10 cellular contexts compared by ENCODE assay signal in genomic region chr5:74895906-74896305, GRCh38. TPM values are rescaled to one million over a fixed set of nuclear protein-coding genes. Genes with fewer than 3 reads are reported as not detected.
A peak's percentile ranks its signal among the peaks of the same experiment; 100 is the strongest.
DNase-seq lines count a peak whose midpoint lies in the region; ATAC-seq and TF ChIP-seq lines count a peak whose summit lies in the region.
"Had no signal": no experiment of that assay in that cellular context is flagged by ENCODE, and none has a peak within 500 bp of the region (broad histone marks: within the 10 kb centered on the region; RNA-seq: fewer than 3 reads in every experiment).

No MANE protein-coding gene starts in this region.

- H3K4me1 Mint-ChIP-seq in natural killer cell = peaks cover 19 to 24% of the 10 kb centered on the region in 2 donors

- DNase-seq in HCEC 1CT = peak; percentile 11
- DNase-seq in anterior cingulate cortex (lab: John Stamatoyannopoulos, UW) = peak in 55 of 58 donors; percentile 5 to 89 (median 52)
- peak; percentile 59 for DNase-seq in right atrium auricular region (ENCODE audit: low spot score)
- DNase-seq in stomach = peak; percentile 75
- DNase-seq in foreskin melanocyte = no peak
- no peak for DNase-seq in natural killer cell

- intact Hi-C loops in stomach (cut with DNase I; ENCODE audit: low total_unique reads) = no loop called here
- intact Hi-C loops in natural killer cell (cut with micrococcal nuclease) = no loop called here

- H3K27ac Mint-ChIP-seq in natural killer cell = no peak overlapping the region

- no peak for ATAC-seq in HG03460 (IDR thresholded peaks at IDR 0.05; ENCODE audit: unreplicated experiment)
- no peak for ATAC-seq in HG03280 (IDR thresholded peaks at IDR 0.05; ENCODE audit: unreplicated experiment)
- ATAC-seq in natural killer cell = no peak

- no peaks in the 10 kb centered on the region for H3K27me3 Mint-ChIP-seq in natural killer cell (ENCODE audit: low read depth in 2 of 2)

- no peaks in the 10 kb centered on the region for H3K36me3 ChIP-seq in right atrium auricular region
- no peaks in the 10 kb centered on the region for H3K36me3 ChIP-seq in stomach

- no peak overlapping the region for H3K4me3 Mint-ChIP-seq in natural killer cell

- 36 to 51% (median 47%) methylated on average over 5 of the region's 5 CpGs for WGBS in stomach, 5 donors

- no peak for TF ChIP-seq POLR2A in stomach (IDR thresholded peaks at IDR 0.05)

- H3K4me1 ChIP-seq in right atrium auricular region (no peaks in the 10 kb centered on the region), stomach (peaks cover 0 to 8% (median 3%) of the 10 kb centered on the region in 4 donors)

- no peak for TF ChIP-seq EP300 in stomach (IDR thresholded peaks at IDR 0.05)

- TF ChIP-seq CTCF in right atrium auricular region (IDR thresholded peaks at IDR 0.05) (no peak), stomach (IDR thresholded peaks at IDR 0.05) (no peak), natural killer cell (IDR thresholded peaks at IDR 0.05) (no peak)

- H3K27me3 ChIP-seq in right atrium auricular region (no peaks in the 10 kb centered on the region), stomach (no peaks in the 10 kb centered on the region)

- H3K9me3 ChIP-seq in right atrium auricular region (peaks cover 0 to 4% of the 10 kb centered on the region in 2 donors), stomach (peaks cover 0 to 11% (median 9%) of the 10 kb centered on the region in 4 donors)

- H3K9me3 Mint-ChIP-seq in natural killer cell = peaks cover 0 to 2% of the 10 kb centered on the region in 2 donors

- H3K27ac ChIP-seq in right atrium auricular region = no peak overlapping the region
- H3K27ac ChIP-seq in stomach = no peak overlapping the region
- H3K27ac ChIP-seq: epithelial cell of prostate had no signal

- H3K4me3 ChIP-seq in right atrium auricular region = no peak overlapping the region
- no peak overlapping the region for H3K4me3 ChIP-seq in stomach
- H3K4me3 ChIP-seq: skin epidermis had no signal

- H3K36me3 Mint-ChIP-seq in natural killer cell = no peaks in the 10 kb centered on the region

RNA-seq across cellular contexts. Expression of gene FAM169A, which starts 29.7 kb away (rescaled TPM):
- total RNA-seq in right atrium auricular region (1 to 10 TPM; 4.2 to 5.0 TPM), stomach (10 to 100 TPM in 1 of 5 donors, 1 to 10 TPM in 2, under 1 TPM in 1, not detected in 1; under 0.01 to 11.2 (median 2.8) TPM), natural killer cell (10 to 100 TPM; 28.0 to 32.6 (median 28.6) TPM)
- under 1 TPM; 0.25 to 0.35 (median 0.31) TPM for polyA plus RNA-seq in stomach

Comparison
In these comparisons a context has a peak if more than half of its experiments do, and no peak if none do; other contexts are left out.
1. DNase-seq: peak in HCEC 1CT (single experiment), anterior cingulate cortex (55 of 58), right atrium auricular region (single experiment) and stomach (single experiment); none in foreskin melanocyte (single experiment) and natural killer cell (single experiment).